In the genomic region with DNA sequence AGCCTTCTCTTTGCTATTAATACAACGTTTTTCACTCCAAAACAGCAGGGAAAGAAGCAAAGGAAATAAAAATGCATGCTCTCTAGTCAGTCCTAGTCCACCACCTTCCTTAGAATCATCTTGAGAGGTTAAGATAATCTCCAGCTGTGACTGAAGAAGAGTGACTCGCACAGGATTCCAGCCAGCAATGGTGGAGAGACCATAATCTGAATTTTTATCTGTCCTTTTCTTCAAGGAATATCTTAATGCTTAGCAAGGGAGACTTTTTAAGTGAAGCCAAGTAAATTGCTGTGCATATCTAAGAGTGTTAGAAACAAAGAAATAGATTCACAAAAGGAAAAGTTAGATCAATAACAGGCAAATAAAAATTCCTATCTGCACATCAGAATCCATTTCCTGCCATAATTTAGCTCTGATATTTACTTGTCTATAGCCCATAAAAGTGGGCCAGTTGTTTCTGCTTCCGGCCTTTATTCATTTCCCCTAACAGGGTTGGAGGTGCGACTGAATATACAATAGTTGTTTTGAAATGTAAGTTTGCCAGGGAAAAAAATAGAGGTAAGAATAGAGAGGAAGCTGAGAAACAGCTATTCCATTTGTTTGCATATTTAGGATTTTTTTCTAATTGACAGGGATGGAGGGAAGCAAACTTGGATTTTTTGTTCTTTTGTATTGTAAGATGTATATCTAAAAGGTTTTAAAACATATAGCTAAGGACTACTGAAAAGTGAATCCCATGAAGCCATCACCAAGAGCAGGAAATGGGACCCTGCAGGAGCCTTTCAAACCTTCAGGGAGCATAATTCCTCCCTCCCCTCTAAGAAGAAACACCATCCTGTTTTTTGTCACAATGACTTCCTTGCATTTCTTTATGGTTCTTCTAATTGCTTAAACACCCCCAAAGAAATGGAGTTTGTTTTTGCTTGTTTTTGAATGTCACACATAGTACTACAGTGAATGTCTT, we compare ENCODE assay signal across 1 cellular context.
TF ChIP-seq lines count a peak whose summit lies in the region.

No MANE protein-coding gene starts in this region.

TF ChIP-seq in IMR-90, 13 proteins besides CTCF, POLR2A, EP300 and RAD21:
- TF ChIP-seq MAZ (IDR thresholded peaks at IDR 0.05; ENCODE audit: borderline replicate concordance, low read depth, low read length): no peak
- no peak for TF ChIP-seq NFE2L2 (IDR thresholded peaks at IDR 0.05; ENCODE audit: low read depth, low read length)
- TF ChIP-seq RCOR1 (IDR thresholded peaks at IDR 0.05; ENCODE audit: insufficient replicate concordance, low read length): no peak
- TF ChIP-seq, protein P1, sequence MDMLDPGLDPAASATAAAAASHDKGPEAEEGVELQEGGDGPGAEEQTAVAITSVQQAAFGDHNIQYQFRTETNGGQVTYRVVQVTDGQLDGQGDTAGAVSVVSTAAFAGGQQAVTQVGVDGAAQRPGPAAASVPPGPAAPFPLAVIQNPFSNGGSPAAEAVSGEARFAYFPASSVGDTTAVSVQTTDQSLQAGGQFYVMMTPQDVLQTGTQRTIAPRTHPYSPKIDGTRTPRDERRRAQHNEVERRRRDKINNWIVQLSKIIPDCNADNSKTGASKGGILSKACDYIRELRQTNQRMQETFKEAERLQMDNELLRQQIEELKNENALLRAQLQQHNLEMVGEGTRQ (IDR thresholded peaks at IDR 0.05; ENCODE audit: low read depth, low read length): no peak
- TF ChIP-seq FOS (IDR thresholded peaks at IDR 0.05; ENCODE audit: low read depth, low read length): no peak
- TF ChIP-seq MAFK (IDR thresholded peaks at IDR 0.05; ENCODE audit: low read depth, low read length): no peak
- TF ChIP-seq MXI1 (IDR thresholded peaks at IDR 0.05; ENCODE audit: borderline replicate concordance, low read depth, low read length): no peak
- TF ChIP-seq RFX5 (IDR thresholded peaks at IDR 0.05; ENCODE audit: low read depth, low read length): no peak
- TF ChIP-seq, protein P2, sequence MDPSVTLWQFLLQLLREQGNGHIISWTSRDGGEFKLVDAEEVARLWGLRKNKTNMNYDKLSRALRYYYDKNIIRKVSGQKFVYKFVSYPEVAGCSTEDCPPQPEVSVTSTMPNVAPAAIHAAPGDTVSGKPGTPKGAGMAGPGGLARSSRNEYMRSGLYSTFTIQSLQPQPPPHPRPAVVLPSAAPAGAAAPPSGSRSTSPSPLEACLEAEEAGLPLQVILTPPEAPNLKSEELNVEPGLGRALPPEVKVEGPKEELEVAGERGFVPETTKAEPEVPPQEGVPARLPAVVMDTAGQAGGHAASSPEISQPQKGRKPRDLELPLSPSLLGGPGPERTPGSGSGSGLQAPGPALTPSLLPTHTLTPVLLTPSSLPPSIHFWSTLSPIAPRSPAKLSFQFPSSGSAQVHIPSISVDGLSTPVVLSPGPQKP (IDR thresholded peaks at IDR 0.05; ENCODE audit: borderline replicate concordance, low read depth, low read length): no peak
